In the genomic region with DNA sequence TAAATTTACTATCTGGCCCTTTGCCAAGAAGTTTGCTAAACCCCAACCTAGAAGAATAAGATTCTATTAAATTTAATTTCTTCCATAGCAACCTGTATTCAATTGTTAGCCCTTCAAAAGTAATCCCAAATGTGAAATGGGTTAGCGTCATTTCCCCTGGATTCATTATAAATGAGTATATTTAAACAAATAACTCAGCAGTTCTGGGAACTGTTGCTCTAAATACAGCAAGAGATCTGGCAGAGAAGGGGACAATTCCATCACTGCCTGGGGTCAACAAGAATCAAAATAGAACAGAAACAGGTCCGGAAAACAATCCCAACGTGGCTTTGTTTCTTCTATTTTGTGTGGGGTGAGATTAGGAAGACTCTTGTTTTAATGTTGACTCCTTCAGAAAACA, we compare ENCODE assay signal across 8 cellular contexts. TPM values are rescaled to one million over a fixed set of nuclear protein-coding genes. Genes with fewer than 3 reads are reported as not detected.
"Had no signal": no experiment of that assay in that cellular context is flagged by ENCODE, and none has a peak within 500 bp of the region (broad histone marks: within the 10 kb centered on the region; RNA-seq: fewer than 3 reads in every experiment).

No MANE protein-coding gene starts in this region.

- H3K27ac Mint-ChIP-seq: GM23338, H9 had no signal

- H3K4me3 ChIP-seq: GM23338 had no signal

- FAIRE-seq: H1, H54, HTR-8/SVneo had no signal

- ATAC-seq: GM23338 had no signal

- DNase-seq: H9, HCEC 1CT, IMR-90 had no signal

- H3K4me1 Mint-ChIP-seq: GM23338, H9 had no signal

- H3K4me3 Mint-ChIP-seq: GM23338, H9 had no signal

- H3K9me3 Mint-ChIP-seq: H9 had no signal

- H3K4me2 ChIP-seq: GM23338 had no signal

- H2AFZ ChIP-seq: GM23338 had no signal

RNA-seq across cellular contexts. Expression of a gene that starts 56.7 kb away (rescaled TPM):
- total RNA-seq: H1, HT-29, IMR-90 had no signal
- polyA plus RNA-seq: IMR-90 had no signal
